In the genomic region with DNA sequence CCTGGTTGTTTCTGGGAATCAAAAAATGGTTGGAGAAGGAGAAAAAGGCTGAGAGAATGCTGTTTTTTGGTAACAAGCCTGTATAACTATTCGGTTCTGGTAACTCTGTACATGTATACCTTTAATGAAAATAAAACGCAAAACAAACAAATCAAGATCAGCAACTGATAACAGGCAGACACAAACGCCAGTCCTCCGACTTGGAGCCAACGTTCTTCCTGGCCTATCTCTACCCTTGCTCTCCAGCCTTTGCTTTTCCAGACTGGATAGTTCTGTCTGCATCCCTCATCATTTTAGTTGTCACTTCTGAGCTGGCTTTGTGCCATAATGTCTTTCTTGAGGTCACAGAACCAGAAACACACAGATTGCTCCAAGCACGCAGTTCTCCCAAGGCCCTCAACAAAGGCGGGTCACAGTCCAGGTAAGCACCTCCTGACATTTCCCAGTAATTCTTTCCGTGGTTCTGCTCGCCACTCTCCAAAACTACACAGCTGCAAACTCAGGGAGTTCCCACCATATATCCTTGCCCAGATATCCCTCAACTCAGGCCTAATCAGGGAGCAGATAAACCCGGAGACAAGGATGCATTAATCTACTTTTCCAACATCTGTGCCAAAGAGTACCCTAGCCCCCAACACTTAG, we compare ENCODE assay signal across 15 cellular contexts. TPM values are rescaled to one million over a fixed set of nuclear protein-coding genes. Genes with fewer than 3 reads are reported as not detected.
"Had no signal": no experiment of that assay in that cellular context is flagged by ENCODE, and none has a peak within 500 bp of the region (broad histone marks: within the 10 kb centered on the region; RNA-seq: fewer than 3 reads in every experiment).

No MANE protein-coding gene starts in this region.

- H3K4me3 ChIP-seq: gastrocnemius medialis, heart right ventricle, left lung, stomach, thoracic aorta, uterus had no signal

- H3K9me3 ChIP-seq: gastrocnemius medialis, heart right ventricle, left lung, stomach, thoracic aorta, uterus had no signal

- H3K27ac Mint-ChIP-seq: activated CD4-positive, alpha-beta memory T cell treated with anti-CD3 and anti-CD28 coated beads for 36 hours; memory B cell; T-helper 2 cell treated with Interferon-gamma antibody and Interleukin-4, amounts not matched to agents 5 μg/mL and 100 μg/mL, for 36 hours had no signal

- H3K27me3 ChIP-seq: gastrocnemius medialis, heart right ventricle, left lung, stomach, uterus had no signal

- H3K27ac ChIP-seq: gastrocnemius medialis, heart right ventricle, left lung, stomach, uterus had no signal

- H3K9me3 Mint-ChIP-seq: activated CD4-positive, alpha-beta memory T cell treated with anti-CD3 and anti-CD28 coated beads for 36 hours; activated T-cell treated with anti-CD3 and anti-CD28 coated beads, Interleukin-2, amount 50 U/mL, for 4 hours; T-helper 2 cell treated with Interferon-gamma antibody and Interleukin-4, amounts not matched to agents 5 μg/mL and 100 μg/mL, for 36 hours had no signal

- DNase-seq: activated CD4-positive, alpha-beta memory T cell treated with anti-CD3 and anti-CD28 coated beads for 36 hours; activated T-cell treated with anti-CD3 and anti-CD28 coated beads, Interleukin-2, amount 50 U/mL, for 4 hours; effector CD4-positive, alpha-beta T cell; gastrocnemius medialis; heart right ventricle; left lung; stimulated activated CD4-positive, alpha-beta T cell treated with anti-CD3 and anti-CD28 coated beads, Interleukin-4, amount 100 ng/mL, for 4 hours; stomach; uterus had no signal

- H3K4me3 Mint-ChIP-seq: activated CD4-positive, alpha-beta memory T cell treated with anti-CD3 and anti-CD28 coated beads for 36 hours; activated T-cell treated with anti-CD3 and anti-CD28 coated beads, Interleukin-2, amount 50 U/mL, for 4 hours; memory B cell; T-helper 2 cell treated with Interferon-gamma antibody and Interleukin-4, amounts not matched to agents 5 μg/mL and 100 μg/mL, for 36 hours had no signal

- H3K4me1 ChIP-seq: gastrocnemius medialis, uterus had no signal

- ATAC-seq: activated CD4-positive, CD25-positive, alpha-beta regulatory T cell treated with anti-CD3 and anti-CD28 coated beads, Interleukin-2, amount 50 U/mL, for 24 hours; activated T-cell treated with anti-CD3 and anti-CD28 coated beads, Interleukin-2, amount 50 U/mL, for 4 hours; gastrocnemius medialis; left lung had no signal

- H3K36me3 Mint-ChIP-seq: activated CD4-positive, alpha-beta memory T cell treated with anti-CD3 and anti-CD28 coated beads for 36 hours had no signal

- H3K36me3 ChIP-seq: gastrocnemius medialis, left lung, stomach, thoracic aorta, uterus had no signal

RNA-seq across cellular contexts. Expression of a gene that starts 53.5 kb away (rescaled TPM):
- total RNA-seq: activated T-cell treated with anti-CD3 and anti-CD28 coated beads, Interleukin-2, amount 50 U/mL, for 4 hours; astrocyte; gastrocnemius medialis; osteocyte; stomach; thoracic aorta; uterus had no signal
